21 cellular contexts compared by ENCODE assay signal in the genomic region with DNA sequence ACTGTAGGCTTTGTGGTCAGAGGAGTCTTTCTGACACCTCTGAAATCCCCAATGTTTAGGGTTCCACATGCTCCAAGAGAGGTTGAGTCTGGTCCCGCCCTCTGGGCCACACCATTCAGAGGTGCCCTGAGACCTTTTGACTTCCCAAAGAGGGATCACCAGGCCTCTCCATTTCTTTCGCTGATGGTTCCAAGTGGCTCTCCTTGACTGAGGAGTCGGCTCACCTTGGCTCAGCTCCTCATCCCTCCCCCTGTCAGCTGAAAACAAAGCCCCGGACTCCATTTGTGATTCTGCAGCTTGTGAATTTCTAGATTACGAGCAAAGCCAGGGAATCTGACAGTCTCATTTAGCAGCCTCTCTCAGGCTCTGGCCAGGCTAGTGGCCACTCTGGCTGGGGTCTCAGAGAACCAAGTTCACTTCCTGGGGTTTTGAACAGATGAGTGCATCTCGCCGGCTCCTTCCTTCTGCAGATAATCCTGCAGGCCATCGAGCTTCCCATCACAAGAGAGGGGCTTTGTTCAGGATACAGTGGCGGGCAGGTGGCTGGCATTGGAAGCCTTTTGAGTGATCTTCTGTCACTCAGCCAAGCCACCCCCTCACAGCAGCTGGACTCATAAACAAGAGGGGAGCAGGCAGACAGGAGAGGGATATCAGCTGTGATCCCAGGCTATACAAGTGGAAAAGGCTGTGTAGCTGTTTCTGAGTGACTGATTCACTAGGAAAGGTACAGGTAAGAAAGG.
A peak's percentile ranks its signal among the peaks of the same experiment; 100 is the strongest.
DNase-seq lines count a peak whose midpoint lies in the region; FAIRE-seq and TF ChIP-seq lines count a peak whose summit lies in the region.
"Had no signal": no experiment of that assay in that cellular context is flagged by ENCODE, and none has a peak within 500 bp of the region (broad histone marks: within the 10 kb centered on the region; RNA-seq: fewer than 3 reads in every experiment).

No MANE protein-coding gene starts in this region.

- TF ChIP-seq CTCF in D721Med (IDR thresholded peaks at IDR 0.05; ENCODE audit: insufficient read depth, missing control alignments) (no peak), MCF 10A (IDR thresholded peaks at IDR 0.05; ENCODE audit: unreplicated experiment) (no peak), Calu3 (IDR thresholded peaks at IDR 0.05; ENCODE audit: unreplicated experiment) (no peak)

- POLR2A ChIA-PET in MCF 10A (lab: Yijun Ruan, JAX): interaction anchor here (0.7 kb wide), 1 partner anchor 507 kb away, joined by 3 read pairs; no protein-coding TSS in a partner anchor

- intact Hi-C loops in MCF 10A (cut with micrococcal nuclease) (no loop called here), Calu3 (cut with micrococcal nuclease; ENCODE audit: unreplicated experiment) (no loop called here)

- no peak overlapping the region for H3K4me3 Mint-ChIP-seq in MCF 10A (ENCODE audit: unreplicated experiment)
- no peak overlapping the region for H3K4me3 Mint-ChIP-seq in Calu3 (ENCODE audit: low read depth, unreplicated experiment)
- H3K4me3 Mint-ChIP-seq: activated B cell treated with CpG ODN at 0.5 μM for 24 hours had no signal

- CTCF ChIA-PET in MCF 10A (lab: Yijun Ruan, JAX): interaction anchor here (0.8 kb wide), 1 partner anchor 133 kb away, joined by 3 read pairs; no protein-coding TSS in a partner anchor
- CTCF ChIA-PET in Calu3 (lab: Charles Lee): no interaction called here

- H3K27ac Mint-ChIP-seq in MCF 10A (ENCODE audit: low read depth, unreplicated experiment): no peak overlapping the region
- no peak overlapping the region for H3K27ac Mint-ChIP-seq in Calu3 (ENCODE audit: unreplicated experiment)
- H3K27ac Mint-ChIP-seq: activated B cell treated with CpG ODN at 0.5 μM for 24 hours had no signal

- no peaks in the 10 kb centered on the region for H3K36me3 Mint-ChIP-seq in MCF 10A (ENCODE audit: insufficient read depth, unreplicated experiment)
- no peaks in the 10 kb centered on the region for H3K36me3 Mint-ChIP-seq in Calu3 (ENCODE audit: insufficient read depth, unreplicated experiment)

- H3K27ac ChIP-seq in temporal lobe (ENCODE audit: low read depth, low read length): peak overlapping the region; percentile 18
- H3K27ac ChIP-seq: GM23248, thyroid gland had no signal

- no peak for FAIRE-seq in D721Med (lab: Jason Lieb, UNC)
- FAIRE-seq: GM12878 had no signal

- peak; percentile 10 to 75 (median 25) for DNase-seq in NCI-H1417 (lab: John Stamatoyannopoulos, UW)
- no peak for DNase-seq in NCI-H1417 treated with DMSO at 0.1 percent for 48 hours (lab: John Stamatoyannopoulos, UW)
- DNase-seq in NCI-H2171 (lab: John Stamatoyannopoulos, UW): peak; percentile 58
- peak; percentile 41 for DNase-seq in ecto neural progenitor cell (ENCODE audit: low spot score)
- no peak for DNase-seq in D721Med (ENCODE audit: insufficient read length, low spot score)
- no peak for DNase-seq in MCF 10A (ENCODE audit: unreplicated experiment)
- DNase-seq in Calu3: no peak
- DNase-seq: 8988T; activated B cell treated with CpG ODN at 0.5 μM for 24 hours; activated effector memory CD4-positive, alpha-beta T cell treated with Interleukin-2 at 50 U/mL for 16 hours; C1 segment of cervical spinal cord; cerebellar nuclear complex; GM23248; KBM-7; NK-92 treated with Interleukin-12 subunit alpha and Interleukin-12 subunit beta, amount 100 ng/mL, for 24 hours; RPMI8226; stimulated activated CD4-positive, alpha-beta T cell treated with anti-CD3 and anti-CD28 coated beads, Interleukin-4, amount 100 ng/mL, for 4 hours; T-helper 1 cell; thyroid gland had no signal

- no peaks in the 10 kb centered on the region for H3K9me3 Mint-ChIP-seq in MCF 10A (ENCODE audit: unreplicated experiment)
- no peaks in the 10 kb centered on the region for H3K9me3 Mint-ChIP-seq in Calu3 (ENCODE audit: low read depth, unreplicated experiment)

- H3K27me3 Mint-ChIP-seq in MCF 10A (ENCODE audit: insufficient read depth, unreplicated experiment) (peaks cover 24% of the 10 kb centered on the region), Calu3 (ENCODE audit: unreplicated experiment) (peaks cover 98% of the 10 kb centered on the region)

- BruUV-seq in MCF 10A (replicated peaks; lab: Mats Ljungman, UMichigan): no TSS peak
- no TSS peak for BruUV-seq in Calu3 (replicated peaks; lab: Mats Ljungman, UMichigan)

- H3K4me1 Mint-ChIP-seq in MCF 10A (ENCODE audit: insufficient read depth, unreplicated experiment) (no peaks in the 10 kb centered on the region), Calu3 (ENCODE audit: low read depth, unreplicated experiment) (no peaks in the 10 kb centered on the region)
- H3K4me1 Mint-ChIP-seq: activated B cell treated with CpG ODN at 0.5 μM for 24 hours had no signal

Comparison
In these comparisons a context has a peak if more than half of its experiments do, and no peak if none do; other contexts are left out.
1. DNase-seq: peak in NCI-H1417 (3 of 3), NCI-H2171 (single experiment) and ecto neural progenitor cell (single experiment); none in NCI-H1417 treated with DMSO at 0.1 percent for 48 hours (single experiment), D721Med (single experiment), MCF 10A (single experiment) and Calu3 (single experiment).